Comparison of ENCODE assay signal across 1 cellular context in the genomic region with DNA sequence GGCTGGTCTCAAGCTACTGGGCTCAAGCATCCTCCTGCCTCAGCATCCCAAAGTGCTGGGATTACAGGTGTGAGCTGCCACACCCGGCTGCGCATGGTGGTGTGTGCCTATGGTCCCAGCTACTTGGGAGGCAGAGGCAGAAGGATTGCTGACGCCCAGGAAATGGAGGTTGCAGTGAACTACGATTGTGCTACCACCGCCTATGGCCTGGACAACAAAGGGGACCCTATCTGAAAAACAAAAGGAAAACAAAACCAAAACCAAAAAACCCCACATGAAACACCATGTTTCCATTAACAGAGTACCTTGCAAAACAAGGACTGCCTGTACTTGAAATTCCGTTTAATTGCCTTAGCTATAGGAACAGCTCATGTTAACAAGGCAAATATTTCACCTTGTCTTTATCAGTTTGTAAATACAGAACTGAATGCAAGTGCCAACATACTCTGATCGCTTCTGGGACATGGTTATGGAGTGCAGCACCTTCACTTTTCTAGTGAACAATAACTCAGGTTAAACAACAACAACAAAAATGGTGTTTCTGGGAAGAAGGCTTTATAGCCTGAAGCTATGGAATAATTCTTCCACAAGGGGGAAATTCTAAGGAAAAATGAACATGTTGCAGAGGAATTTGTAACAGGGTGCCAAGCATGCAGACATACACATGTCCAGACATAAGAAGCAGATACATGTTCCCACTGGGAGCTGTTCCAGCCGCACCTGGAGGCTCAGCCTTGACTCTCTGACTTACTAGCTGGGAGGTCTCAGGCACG.
TF ChIP-seq lines count a peak whose summit lies in the region.

No MANE protein-coding gene starts in this region.

TF ChIP-seq in endothelial cell of umbilical vein, 7 proteins besides CTCF, POLR2A, EP300 and RAD21:
- TF ChIP-seq POLR2AphosphoS5 (IDR thresholded peaks at IDR 0.05; ENCODE audit: insufficient read depth, low read depth, low read length), result no peak
- TF ChIP-seq JUN (IDR thresholded peaks at IDR 0.05; ENCODE audit: borderline replicate concordance, insufficient read depth, insufficient read length, low read depth), result no peak
- TF ChIP-seq, protein P1, sequence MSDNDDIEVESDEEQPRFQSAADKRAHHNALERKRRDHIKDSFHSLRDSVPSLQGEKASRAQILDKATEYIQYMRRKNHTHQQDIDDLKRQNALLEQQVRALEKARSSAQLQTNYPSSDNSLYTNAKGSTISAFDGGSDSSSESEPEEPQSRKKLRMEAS (IDR thresholded peaks at IDR 0.05; ENCODE audit: insufficient read depth, insufficient read length), result no peak
- TF ChIP-seq GATA2 (IDR thresholded peaks at IDR 0.05; ENCODE audit: insufficient read depth, insufficient read length, low read depth, low read length), result no peak
- no peak for TF ChIP-seq FOS (IDR thresholded peaks at IDR 0.05; ENCODE audit: borderline replicate concordance, insufficient read depth, low read length)
- no peak for TF ChIP-seq EZH2 (IDR thresholded peaks at IDR 0.05; ENCODE audit: borderline replicate concordance, low read depth, low read length, severe bottlenecking)
- no peak for TF ChIP-seq MYC (IDR thresholded peaks at IDR 0.05; ENCODE audit: low read depth, low read length)
TF ChIP-seq in endothelial cell of umbilical vein: peak in this region for 0.
